Comparison of ENCODE assay signal across 31 cellular contexts in genomic region chr3:100834332-100834731, GRCh38.
"Had no signal": no experiment of that assay in that cellular context is flagged by ENCODE, and none has a peak within 500 bp of the region (broad histone marks: within the 10 kb centered on the region; RNA-seq: fewer than 3 reads in every experiment).

No MANE protein-coding gene starts in this region.

- H3K9me3 ChIP-seq: adrenal gland, body of pancreas, colonic mucosa, esophagus squamous epithelium, gastroesophageal sphincter, heart right ventricle had no signal

- H3K36me3 ChIP-seq: adrenal gland, cardiac muscle cell, colonic mucosa, esophagus squamous epithelium had no signal

- H3K4me3 ChIP-seq: adrenal gland, body of pancreas, cardiac muscle cell, colonic mucosa, esophagus squamous epithelium, gastroesophageal sphincter, heart right ventricle had no signal

- H3K27ac Mint-ChIP-seq: activated CD4-positive, alpha-beta memory T cell treated with anti-CD3 and anti-CD28 coated beads for 36 hours; activated CD4-positive, alpha-beta T cell treated with anti-CD3 and anti-CD28 coated beads for 36 hours; activated CD4-positive, alpha-beta T cell treated with anti-CD3 and anti-CD28 coated beads, Interleukin-2, amount 10 ng/mL, durations not matched to agents 24 days and 14 days; activated CD8-positive, alpha-beta memory T cell treated with anti-CD3 and anti-CD28 coated beads, Interleukin-2, amount 10 ng/mL, durations not matched to agents 7 days and 5 days; activated CD8-positive, alpha-beta T cell treated with anti-CD3 and anti-CD28 coated beads, Interleukin-2, amount 10 ng/mL, durations not matched to agents 7 days and 5 days; activated naive CD4-positive, alpha-beta T cell treated with anti-CD3 and anti-CD28 coated beads, Interleukin-2, amount 50 U/mL, for 24 hours; activated naive CD8-positive, alpha-beta T cell treated with anti-CD3 and anti-CD28 coated beads for 36 hours; activated naive CD8-positive, alpha-beta T cell treated with anti-CD3 and anti-CD28 coated beads, Interleukin-2, amount 50 U/mL, for 24 hours had no signal

- DNase-seq: activated CD4-positive, alpha-beta memory T cell treated with anti-CD3 and anti-CD28 coated beads for 36 hours; activated CD4-positive, alpha-beta T cell treated with anti-CD3 and anti-CD28 coated beads for 36 hours; activated CD4-positive, alpha-beta T cell treated with anti-CD3 and anti-CD28 coated beads, Interleukin-2, amount 10 ng/mL, durations not matched to agents 24 days and 14 days; activated CD4-positive, CD25-positive, alpha-beta regulatory T cell; activated CD4-positive, CD25-positive, alpha-beta regulatory T cell treated with anti-CD3 and anti-CD28 coated beads, Interleukin-2, amount 50 U/mL, for 72 hours; activated CD8-positive, alpha-beta memory T cell treated with anti-CD3 and anti-CD28 coated beads, Interleukin-2, amount 10 ng/mL, durations not matched to agents 7 days and 5 days; activated CD8-positive, alpha-beta memory T cell treated with anti-CD3 and anti-CD28 coated beads, Interleukin-2, amount 50 U/mL, for 4 hours; activated CD8-positive, alpha-beta T cell treated with anti-CD3 and anti-CD28 coated beads, Interleukin-2, amount 10 ng/mL, durations not matched to agents 7 days and 5 days; activated gamma-delta T cell; activated naive CD4-positive, alpha-beta T cell treated with Interleukin-2 at 50 U/mL for 16 hours; activated naive CD8-positive, alpha-beta T cell treated with anti-CD3 and anti-CD28 coated beads for 36 hours; activated naive CD8-positive, alpha-beta T cell treated with anti-CD3 and anti-CD28 coated beads, Interleukin-2, amount 50 U/mL, for 24 hours; activated T-cell treated with anti-CD3 and anti-CD28 coated beads, Interleukin-2, amount 50 U/mL, for 1 hour; activated T-cell treated with anti-CD3 and anti-CD28 coated beads, Interleukin-2, amount 50 U/mL, for 48 hours; adrenal gland; aorta; body of pancreas; central memory CD4-positive, alpha-beta T cell; cerebellar nuclear complex; colonic mucosa; effector CD8-positive, alpha-beta T cell; esophagus squamous epithelium; foreskin melanocyte; heart right ventricle; T-helper 2 cell had no signal

- H3K4me1 Mint-ChIP-seq: activated CD4-positive, alpha-beta T cell treated with anti-CD3 and anti-CD28 coated beads for 36 hours; activated naive CD4-positive, alpha-beta T cell treated with anti-CD3 and anti-CD28 coated beads, Interleukin-2, amount 50 U/mL, for 24 hours; activated naive CD8-positive, alpha-beta T cell treated with anti-CD3 and anti-CD28 coated beads, Interleukin-2, amount 50 U/mL, for 24 hours had no signal

- H3K4me1 ChIP-seq: adrenal gland, body of pancreas, colonic mucosa, esophagus squamous epithelium, gastroesophageal sphincter, heart right ventricle had no signal

- H3K27ac ChIP-seq: adrenal gland, body of pancreas, cardiac muscle cell, colonic mucosa, epithelial cell of prostate, esophagus squamous epithelium, gastroesophageal sphincter, heart right ventricle had no signal

- FAIRE-seq: endometrium, endothelial cell of umbilical vein had no signal

- H3K27me3 ChIP-seq: adrenal gland, body of pancreas, cardiac muscle cell, colonic mucosa, esophagus squamous epithelium, gastroesophageal sphincter, heart right ventricle had no signal

- H3K9me3 Mint-ChIP-seq: activated CD4-positive, alpha-beta memory T cell treated with anti-CD3 and anti-CD28 coated beads for 36 hours; activated CD4-positive, alpha-beta T cell treated with anti-CD3 and anti-CD28 coated beads, Interleukin-2, amount 10 ng/mL, durations not matched to agents 24 days and 14 days; activated naive CD4-positive, alpha-beta T cell treated with anti-CD3 and anti-CD28 coated beads, Interleukin-2, amount 50 U/mL, for 24 hours; activated naive CD8-positive, alpha-beta T cell treated with anti-CD3 and anti-CD28 coated beads for 36 hours; activated naive CD8-positive, alpha-beta T cell treated with anti-CD3 and anti-CD28 coated beads, Interleukin-2, amount 50 U/mL, for 24 hours had no signal

- ATAC-seq: activated CD4-positive, alpha-beta T cell treated with anti-CD3 and anti-CD28 coated beads for 36 hours; activated CD8-positive, alpha-beta memory T cell treated with anti-CD3 and anti-CD28 coated beads, Interleukin-2, amount 10 ng/mL, durations not matched to agents 7 days and 5 days; activated CD8-positive, alpha-beta T cell treated with anti-CD3 and anti-CD28 coated beads, Interleukin-2, amount 10 ng/mL, durations not matched to agents 7 days and 5 days; activated naive CD8-positive, alpha-beta T cell treated with anti-CD3 and anti-CD28 coated beads, Interleukin-2, amount 50 U/mL, for 24 hours; body of pancreas; gastroesophageal sphincter; heart right ventricle had no signal

- H3K4me3 Mint-ChIP-seq: activated CD4-positive, alpha-beta memory T cell treated with anti-CD3 and anti-CD28 coated beads for 36 hours; activated CD4-positive, alpha-beta T cell treated with anti-CD3 and anti-CD28 coated beads for 36 hours; activated CD4-positive, alpha-beta T cell treated with anti-CD3 and anti-CD28 coated beads, Interleukin-2, amount 10 ng/mL, durations not matched to agents 24 days and 14 days; activated CD8-positive, alpha-beta memory T cell treated with anti-CD3 and anti-CD28 coated beads, Interleukin-2, amount 10 ng/mL, durations not matched to agents 7 days and 5 days; activated CD8-positive, alpha-beta T cell treated with anti-CD3 and anti-CD28 coated beads, Interleukin-2, amount 10 ng/mL, durations not matched to agents 7 days and 5 days; activated naive CD4-positive, alpha-beta T cell treated with anti-CD3 and anti-CD28 coated beads, Interleukin-2, amount 50 U/mL, for 24 hours; activated naive CD8-positive, alpha-beta T cell treated with anti-CD3 and anti-CD28 coated beads for 36 hours; activated naive CD8-positive, alpha-beta T cell treated with anti-CD3 and anti-CD28 coated beads, Interleukin-2, amount 50 U/mL, for 24 hours had no signal

- H3K36me3 Mint-ChIP-seq: activated CD4-positive, alpha-beta memory T cell treated with anti-CD3 and anti-CD28 coated beads for 36 hours; activated CD8-positive, alpha-beta memory T cell treated with anti-CD3 and anti-CD28 coated beads, Interleukin-2, amount 10 ng/mL, durations not matched to agents 7 days and 5 days; activated naive CD4-positive, alpha-beta T cell treated with anti-CD3 and anti-CD28 coated beads, Interleukin-2, amount 50 U/mL, for 24 hours; activated naive CD8-positive, alpha-beta T cell treated with anti-CD3 and anti-CD28 coated beads for 36 hours had no signal
